Comparison of ENCODE assay signal across 1 cellular context in genomic region chr2:203918264-203918663, GRCh38.
TF ChIP-seq lines count a peak whose summit lies in the region.

No MANE protein-coding gene starts in this region.

TF ChIP-seq in WTC11, 78 proteins besides CTCF, POLR2A, EP300 and RAD21 (continued from another document):
- TF ChIP-seq JUN (CRISPR knock-in tag; IDR thresholded peaks at IDR 0.05) (no peak), CREM (CRISPR knock-in tag; IDR thresholded peaks at IDR 0.05) (no peak), SOX15 (CRISPR knock-in tag; IDR thresholded peaks at IDR 0.05) (no peak), PRDM15 (CRISPR knock-in tag; IDR thresholded peaks at IDR 0.05) (no peak), SMAD4 (CRISPR knock-in tag; IDR thresholded peaks at IDR 0.05) (no peak), NR1H2 (CRISPR knock-in tag; IDR thresholded peaks at IDR 0.05) (no peak), E2F1 (CRISPR knock-in tag; IDR thresholded peaks at IDR 0.05) (no peak), NR3C1 (CRISPR knock-in tag; conservative IDR thresholded peaks at IDR 0.05; ENCODE audit: low read depth) (no peak), NR2C2 (CRISPR knock-in tag; IDR thresholded peaks at IDR 0.05) (no peak), ELF4 (CRISPR knock-in tag; IDR thresholded peaks at IDR 0.05; ENCODE audit: low read depth) (no peak), HMGA2 (CRISPR knock-in tag; IDR thresholded peaks at IDR 0.05) (no peak), ESRRA (CRISPR knock-in tag; IDR thresholded peaks at IDR 0.05; ENCODE audit: borderline replicate concordance) (no peak), GTF2I (CRISPR knock-in tag; conservative IDR thresholded peaks at IDR 0.05) (no peak)
- TF ChIP-seq, protein P1, sequence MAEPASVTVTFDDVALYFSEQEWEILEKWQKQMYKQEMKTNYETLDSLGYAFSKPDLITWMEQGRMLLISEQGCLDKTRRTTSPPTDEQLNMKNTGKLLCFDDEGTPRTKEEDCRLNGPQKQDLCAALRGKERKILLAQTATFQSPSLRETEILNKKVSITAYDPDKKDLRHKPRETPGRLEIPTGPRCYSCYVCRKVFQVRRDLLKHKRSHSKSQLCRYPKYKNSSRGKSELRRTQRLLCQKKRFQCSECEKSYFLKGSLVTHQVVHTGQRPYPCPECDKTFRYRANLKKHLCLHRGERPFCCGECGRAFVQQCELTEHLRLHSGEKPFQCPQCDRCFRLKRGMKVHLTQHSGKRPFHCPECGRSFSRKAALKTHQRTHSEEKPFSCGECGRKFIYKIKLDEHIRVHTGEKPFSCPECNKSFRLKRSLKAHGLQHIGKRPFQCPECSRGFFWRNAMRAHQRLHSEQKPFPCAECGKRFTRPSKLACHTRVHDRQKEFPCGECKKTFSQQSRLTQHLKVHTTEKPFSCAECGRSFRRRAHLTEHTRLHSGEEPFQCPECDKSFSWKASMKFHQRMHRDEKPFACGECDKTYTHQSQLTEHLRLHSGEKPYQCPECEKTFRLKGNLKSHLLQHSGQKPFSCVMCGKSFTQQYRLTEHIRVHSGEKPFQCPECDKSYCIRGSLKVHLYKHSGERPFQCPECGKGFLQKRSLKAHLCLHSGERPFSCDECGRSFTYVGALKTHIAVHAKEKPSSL (CRISPR knock-in tag; conservative IDR thresholded peaks at IDR 0.05) = no peak
- TF ChIP-seq, protein P2, sequence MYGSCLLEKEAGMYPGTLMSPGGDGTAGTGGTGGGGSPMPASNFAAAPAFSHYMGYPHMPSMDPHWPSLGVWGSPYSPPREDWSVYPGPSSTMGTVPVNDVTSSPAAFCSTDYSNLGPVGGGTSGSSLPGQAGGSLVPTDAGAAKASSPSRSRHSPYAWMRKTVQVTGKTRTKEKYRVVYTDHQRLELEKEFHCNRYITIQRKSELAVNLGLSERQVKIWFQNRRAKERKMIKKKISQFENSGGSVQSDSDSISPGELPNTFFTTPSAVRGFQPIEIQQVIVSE (CRISPR knock-in tag; IDR thresholded peaks at IDR 0.05; ENCODE audit: borderline replicate concordance) = no peak
- TF ChIP-seq, protein P3, sequence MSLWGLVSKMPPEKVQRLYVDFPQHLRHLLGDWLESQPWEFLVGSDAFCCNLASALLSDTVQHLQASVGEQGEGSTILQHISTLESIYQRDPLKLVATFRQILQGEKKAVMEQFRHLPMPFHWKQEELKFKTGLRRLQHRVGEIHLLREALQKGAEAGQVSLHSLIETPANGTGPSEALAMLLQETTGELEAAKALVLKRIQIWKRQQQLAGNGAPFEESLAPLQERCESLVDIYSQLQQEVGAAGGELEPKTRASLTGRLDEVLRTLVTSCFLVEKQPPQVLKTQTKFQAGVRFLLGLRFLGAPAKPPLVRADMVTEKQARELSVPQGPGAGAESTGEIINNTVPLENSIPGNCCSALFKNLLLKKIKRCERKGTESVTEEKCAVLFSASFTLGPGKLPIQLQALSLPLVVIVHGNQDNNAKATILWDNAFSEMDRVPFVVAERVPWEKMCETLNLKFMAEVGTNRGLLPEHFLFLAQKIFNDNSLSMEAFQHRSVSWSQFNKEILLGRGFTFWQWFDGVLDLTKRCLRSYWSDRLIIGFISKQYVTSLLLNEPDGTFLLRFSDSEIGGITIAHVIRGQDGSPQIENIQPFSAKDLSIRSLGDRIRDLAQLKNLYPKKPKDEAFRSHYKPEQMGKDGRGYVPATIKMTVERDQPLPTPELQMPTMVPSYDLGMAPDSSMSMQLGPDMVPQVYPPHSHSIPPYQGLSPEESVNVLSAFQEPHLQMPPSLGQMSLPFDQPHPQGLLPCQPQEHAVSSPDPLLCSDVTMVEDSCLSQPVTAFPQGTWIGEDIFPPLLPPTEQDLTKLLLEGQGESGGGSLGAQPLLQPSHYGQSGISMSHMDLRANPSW (CRISPR knock-in tag; conservative IDR thresholded peaks at IDR 0.05; ENCODE audit: low read depth) = no peak
- TF ChIP-seq, protein P4, sequence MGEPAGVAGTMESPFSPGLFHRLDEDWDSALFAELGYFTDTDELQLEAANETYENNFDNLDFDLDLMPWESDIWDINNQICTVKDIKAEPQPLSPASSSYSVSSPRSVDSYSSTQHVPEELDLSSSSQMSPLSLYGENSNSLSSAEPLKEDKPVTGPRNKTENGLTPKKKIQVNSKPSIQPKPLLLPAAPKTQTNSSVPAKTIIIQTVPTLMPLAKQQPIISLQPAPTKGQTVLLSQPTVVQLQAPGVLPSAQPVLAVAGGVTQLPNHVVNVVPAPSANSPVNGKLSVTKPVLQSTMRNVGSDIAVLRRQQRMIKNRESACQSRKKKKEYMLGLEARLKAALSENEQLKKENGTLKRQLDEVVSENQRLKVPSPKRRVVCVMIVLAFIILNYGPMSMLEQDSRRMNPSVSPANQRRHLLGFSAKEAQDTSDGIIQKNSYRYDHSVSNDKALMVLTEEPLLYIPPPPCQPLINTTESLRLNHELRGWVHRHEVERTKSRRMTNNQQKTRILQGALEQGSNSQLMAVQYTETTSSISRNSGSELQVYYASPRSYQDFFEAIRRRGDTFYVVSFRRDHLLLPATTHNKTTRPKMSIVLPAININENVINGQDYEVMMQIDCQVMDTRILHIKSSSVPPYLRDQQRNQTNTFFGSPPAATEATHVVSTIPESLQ (CRISPR knock-in tag; IDR thresholded peaks at IDR 0.05) = no peak
- TF ChIP-seq, protein P5, sequence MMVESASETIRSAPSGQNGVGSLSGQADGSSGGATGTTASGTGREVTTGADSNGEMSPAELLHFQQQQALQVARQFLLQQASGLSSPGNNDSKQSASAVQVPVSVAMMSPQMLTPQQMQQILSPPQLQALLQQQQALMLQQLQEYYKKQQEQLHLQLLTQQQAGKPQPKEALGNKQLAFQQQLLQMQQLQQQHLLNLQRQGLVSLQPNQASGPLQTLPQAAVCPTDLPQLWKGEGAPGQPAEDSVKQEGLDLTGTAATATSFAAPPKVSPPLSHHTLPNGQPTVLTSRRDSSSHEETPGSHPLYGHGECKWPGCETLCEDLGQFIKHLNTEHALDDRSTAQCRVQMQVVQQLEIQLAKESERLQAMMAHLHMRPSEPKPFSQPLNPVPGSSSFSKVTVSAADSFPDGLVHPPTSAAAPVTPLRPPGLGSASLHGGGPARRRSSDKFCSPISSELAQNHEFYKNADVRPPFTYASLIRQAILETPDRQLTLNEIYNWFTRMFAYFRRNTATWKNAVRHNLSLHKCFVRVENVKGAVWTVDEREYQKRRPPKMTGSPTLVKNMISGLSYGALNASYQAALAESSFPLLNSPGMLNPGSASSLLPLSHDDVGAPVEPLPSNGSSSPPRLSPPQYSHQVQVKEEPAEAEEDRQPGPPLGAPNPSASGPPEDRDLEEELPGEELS (CRISPR knock-in tag; IDR thresholded peaks at IDR 0.05) = no peak
